In genomic region chr11:95379460-95379859, GRCh38 we compare ENCODE assay signal across 26 cellular contexts.
"Had no signal": no experiment of that assay in that cellular context is flagged by ENCODE, and none has a peak within 500 bp of the region (broad histone marks: within the 10 kb centered on the region; RNA-seq: fewer than 3 reads in every experiment).

No MANE protein-coding gene starts in this region.

- H3K36me3 ChIP-seq: breast epithelium, cardiac muscle cell had no signal

- FAIRE-seq: frontal cortex had no signal

- H3K27me3 ChIP-seq: breast epithelium, cardiac muscle cell, dorsolateral prefrontal cortex had no signal

- H3K4me3 ChIP-seq: breast epithelium, cardiac muscle cell, coronary artery, dorsolateral prefrontal cortex had no signal

- H3K27ac ChIP-seq: breast epithelium, cardiac muscle cell, coronary artery had no signal

- DNase-seq: activated CD4-positive, alpha-beta memory T cell treated with anti-CD3 and anti-CD28 coated beads for 36 hours; activated CD4-positive, alpha-beta T cell treated with anti-CD3 and anti-CD28 coated beads for 36 hours; activated CD4-positive, alpha-beta T cell treated with anti-CD3 and anti-CD28 coated beads, Interleukin-2, amount 10 ng/mL, durations not matched to agents 24 days and 14 days; activated CD4-positive, CD25-positive, alpha-beta regulatory T cell; activated CD4-positive, CD25-positive, alpha-beta regulatory T cell treated with anti-CD3 and anti-CD28 coated beads, Interleukin-2, amount 50 U/mL, for 72 hours; activated CD8-positive, alpha-beta memory T cell treated with anti-CD3 and anti-CD28 coated beads, Interleukin-2, amount 10 ng/mL, durations not matched to agents 7 days and 5 days; activated CD8-positive, alpha-beta memory T cell treated with anti-CD3 and anti-CD28 coated beads, Interleukin-2, amount 50 U/mL, for 4 hours; activated CD8-positive, alpha-beta T cell treated with anti-CD3 and anti-CD28 coated beads, Interleukin-2, amount 10 ng/mL, durations not matched to agents 7 days and 5 days; activated effector memory CD4-positive, alpha-beta T cell treated with anti-CD3 and anti-CD28 coated beads, Interleukin-2, amount 50 U/mL, for 16 hours; activated naive CD4-positive, alpha-beta T cell treated with anti-CD3 and anti-CD28 coated beads for 36 hours; activated naive CD8-positive, alpha-beta T cell treated with anti-CD3 and anti-CD28 coated beads, Interleukin-2, amount 10 ng/mL, durations not matched to agents 7 days and 5 days; activated T-cell treated with anti-CD3 and anti-CD28 coated beads, Interleukin-2, amount 50 U/mL, for 1 hour; activated T-cell treated with anti-CD3 and anti-CD28 coated beads, Interleukin-2, amount 50 U/mL, for 48 hours; amygdala; aorta; dorsolateral prefrontal cortex; effector memory CD4-positive, alpha-beta T cell; endodermal cell; foreskin fibroblast; head of caudate nucleus; hippocampal formation; T-helper 2 cell had no signal

- H3K9me3 ChIP-seq: breast epithelium had no signal

- H3K4me1 ChIP-seq: breast epithelium had no signal
